ENCODE assay signal across 18 cellular contexts in genomic region chrX:82335772-82336171, GRCh38.
"Had no signal": no experiment of that assay in that cellular context is flagged by ENCODE, and none has a peak within 500 bp of the region (broad histone marks: within the 10 kb centered on the region; RNA-seq: fewer than 3 reads in every experiment).

No MANE protein-coding gene starts in this region.

- H3K27ac ChIP-seq: epithelial cell of prostate, gastrocnemius medialis, heart left ventricle, ovary, stomach, thoracic aorta had no signal

- H3K36me3 Mint-ChIP-seq: activated naive CD8-positive, alpha-beta T cell treated with anti-CD3 and anti-CD28 coated beads for 36 hours; naive B cell had no signal

- DNase-seq: activated B cell treated with CpG ODN at 0.5 μM for 24 hours; activated CD4-positive, alpha-beta T cell treated with anti-CD3 and anti-CD28 coated beads for 48 hours; activated CD8-positive, alpha-beta T cell treated with anti-CD3 and anti-CD28 coated beads for 36 hours; activated gamma-delta T cell treated with Interleukin-2 at 50 U/mL for 16 hours; activated naive CD8-positive, alpha-beta T cell treated with anti-CD3 and anti-CD28 coated beads for 36 hours; activated T-cell treated with anti-CD3 and anti-CD28 coated beads, Interleukin-2, amount 50 U/mL, for 72 hours; amygdala; cerebellar nuclear complex; effector memory CD4-positive, alpha-beta T cell; gastrocnemius medialis; heart left ventricle; left colon; naive B cell; ovary; stimulated activated CD4-positive, alpha-beta T cell treated with anti-CD3 and anti-CD28 coated beads, Interleukin-1b, Interleukin-23, amount 100 ng/mL, for 48 hours; stomach had no signal

- H3K9me3 ChIP-seq: gastrocnemius medialis, heart left ventricle, ovary, stomach, thoracic aorta had no signal

- H3K36me3 ChIP-seq: gastrocnemius medialis, heart left ventricle, ovary, stomach, thoracic aorta had no signal

- H3K27me3 ChIP-seq: gastrocnemius medialis, heart left ventricle, ovary, stomach had no signal

- H3K4me1 Mint-ChIP-seq: activated B cell treated with CpG ODN at 0.5 μM for 24 hours; activated naive CD8-positive, alpha-beta T cell treated with anti-CD3 and anti-CD28 coated beads for 36 hours; naive B cell had no signal

- H3K4me1 ChIP-seq: gastrocnemius medialis, heart left ventricle had no signal

- H3K9me3 Mint-ChIP-seq: activated B cell treated with CpG ODN at 0.5 μM for 24 hours; activated CD8-positive, alpha-beta T cell treated with anti-CD3 and anti-CD28 coated beads for 36 hours had no signal

- H3K4me3 Mint-ChIP-seq: activated B cell treated with CpG ODN at 0.5 μM for 24 hours; activated CD8-positive, alpha-beta T cell treated with anti-CD3 and anti-CD28 coated beads for 36 hours; activated naive CD8-positive, alpha-beta T cell treated with anti-CD3 and anti-CD28 coated beads for 36 hours; activated T-cell treated with anti-CD3 and anti-CD28 coated beads, Interleukin-2, amount 50 U/mL, for 72 hours; naive B cell had no signal

- H3K4me3 ChIP-seq: gastrocnemius medialis, heart left ventricle, ovary, stomach, thoracic aorta had no signal

- H3K27ac Mint-ChIP-seq: activated B cell treated with CpG ODN at 0.5 μM for 24 hours; activated CD8-positive, alpha-beta T cell treated with anti-CD3 and anti-CD28 coated beads for 36 hours; activated naive CD8-positive, alpha-beta T cell treated with anti-CD3 and anti-CD28 coated beads for 36 hours; activated T-cell treated with anti-CD3 and anti-CD28 coated beads, Interleukin-2, amount 50 U/mL, for 72 hours; naive B cell had no signal

- H3K27me3 Mint-ChIP-seq: activated B cell treated with CpG ODN at 0.5 μM for 24 hours; activated CD8-positive, alpha-beta T cell treated with anti-CD3 and anti-CD28 coated beads for 36 hours; activated naive CD8-positive, alpha-beta T cell treated with anti-CD3 and anti-CD28 coated beads for 36 hours; naive B cell had no signal
